Comparison of ENCODE assay signal across 10 cellular contexts in genomic region chr1:200905411-200906052, GRCh38. TPM values are rescaled to one million over a fixed set of nuclear protein-coding genes. Genes with fewer than 3 reads are reported as not detected.
DNase-seq lines count a peak whose midpoint lies in the region; ATAC-seq and TF ChIP-seq lines count a peak whose summit lies in the region.
"Had no signal": no experiment of that assay in that cellular context is flagged by ENCODE, and none has a peak within 500 bp of the region (broad histone marks: within the 10 kb centered on the region; RNA-seq: fewer than 3 reads in every experiment).

No MANE protein-coding gene starts in this region.

- H3K27ac ChIP-seq in trophoblast cell (ENCODE audit: low read depth, low read length) (peak overlapping the region; percentile 14), prostate gland (no peak overlapping the region), neural progenitor cell (no peak overlapping the region)

- H3K27me3 ChIP-seq in trophoblast cell (ENCODE audit: insufficient read depth, low read length) (no peaks in the 10 kb centered on the region), prostate gland (replicated peaks; ENCODE audit: insufficient read depth) (no peaks in the 10 kb centered on the region), neural progenitor cell (no peaks in the 10 kb centered on the region)

- ATAC-seq in GM18520 (IDR thresholded peaks at IDR 0.05; ENCODE audit: unreplicated experiment) (peak; percentile 57), HG02885 (IDR thresholded peaks at IDR 0.05; ENCODE audit: poor library complexity, unreplicated experiment) (peak; percentile 65)

- no peak overlapping the region for H2BK12ac ChIP-seq in trophoblast cell (ENCODE audit: low read length)

- no peak overlapping the region for H2AK5ac ChIP-seq in trophoblast cell (ENCODE audit: low read length)

- H3K4me1 Mint-ChIP-seq in activated CD4-positive, alpha-beta memory T cell treated with anti-CD3 and anti-CD28 coated beads for 36 hours (ENCODE audit: low read depth), result peaks cover 15% of the 10 kb centered on the region
- no peaks in the 10 kb centered on the region for H3K4me1 Mint-ChIP-seq in neural progenitor cell

- CTCF ChIA-PET in activated CD4-positive, alpha-beta memory T cell treated with anti-CD3 and anti-CD28 coated beads for 36 hours (lab: Charles Lee), result interaction anchor here (0.6 to 1.7 kb wide), 6 partner anchors 12 to 283 kb away, joined by 3 to 14 read pairs (median 3); no protein-coding TSS in a partner anchor

- POLR2A ChIA-PET in activated CD4-positive, alpha-beta memory T cell treated with anti-CD3 and anti-CD28 coated beads for 36 hours (lab: Charles Lee), result interaction anchor here (1.0 to 3.2 kb wide), 2 partner anchors 15 to 17 kb away, joined by 5 to 18 read pairs; no protein-coding TSS in a partner anchor

- no peak for TF ChIP-seq CTCF in prostate gland (IDR thresholded peaks at IDR 0.05)
- TF ChIP-seq CTCF in neural progenitor cell (IDR thresholded peaks at IDR 0.05), result no peak

- H4K12ac ChIP-seq in trophoblast cell (ENCODE audit: low read depth, low read length), result no peak overlapping the region

- intact Hi-C loops in activated CD4-positive, alpha-beta memory T cell treated with anti-CD3 and anti-CD28 coated beads for 36 hours (cut with micrococcal nuclease), result loop anchor here (1.0 to 2.0 kb wide), 4 partner anchors 16 to 39 kb away; no protein-coding TSS in a partner anchor
- intact Hi-C loops in prostate gland (cut with DNase I), result no loop called here

- H3K23ac ChIP-seq in trophoblast cell (ENCODE audit: low read length), result no peak overlapping the region

- peaks cover 2% of the 10 kb centered on the region for H3K79me1 ChIP-seq in trophoblast cell (ENCODE audit: low read length)

- DNase-seq in activated CD4-positive, alpha-beta memory T cell treated with anti-CD3 and anti-CD28 coated beads for 36 hours, result peak; percentile 68
- DNase-seq in trophoblast cell (peak; percentile 68 to 81), prostate gland (ENCODE audit: low spot score) (no peak), KG1 (lab: John Stamatoyannopoulos, UW) (no peak), neural progenitor cell (ENCODE audit: low spot score) (no peak), NCI-H345 treated with DMSO at 0.1 percent for 48 hours (lab: John Stamatoyannopoulos, UW; ENCODE audit: unreplicated experiment) (no peak)
- DNase-seq: activated B cell treated with CpG ODN at 0.5 μM for 24 hours had no signal

- H3K14ac ChIP-seq in trophoblast cell (ENCODE audit: low read length), result no peak overlapping the region

- H2AFZ ChIP-seq in trophoblast cell (ENCODE audit: insufficient read depth, low read length, poor library complexity), result no peak overlapping the region
- H2AFZ ChIP-seq in neural progenitor cell (replicated peaks), result no peak overlapping the region

- H2BK120ac ChIP-seq in trophoblast cell (ENCODE audit: insufficient read depth, low read length, poor library complexity), result no peak overlapping the region

- H3K27ac Mint-ChIP-seq in activated CD4-positive, alpha-beta memory T cell treated with anti-CD3 and anti-CD28 coated beads for 36 hours, result no peak overlapping the region
- no peak overlapping the region for H3K27ac Mint-ChIP-seq in neural progenitor cell
- H3K27ac Mint-ChIP-seq: activated B cell treated with CpG ODN at 0.5 μM for 24 hours had no signal

- no peak overlapping the region for H3K4ac ChIP-seq in trophoblast cell (ENCODE audit: low read depth, low read length)

- no CpG with 5 or more reads among the region's 4 CpGs for WGBS in trophoblast cell (ENCODE audit: extremely low coverage, insufficient coverage, insufficient read length)
- 68% methylated on average over 4 of the region's 4 CpGs for WGBS in prostate gland

- H3K4me3 ChIP-seq in trophoblast cell (ENCODE audit: low read depth, low read length) (no peak overlapping the region), prostate gland (no peak overlapping the region), neural progenitor cell (no peak overlapping the region)

- H3K9me3 ChIP-seq in trophoblast cell (ENCODE audit: insufficient read depth, low read depth, low read length) (peaks cover 2% of the 10 kb centered on the region), prostate gland (no peaks in the 10 kb centered on the region), neural progenitor cell (ENCODE audit: low read depth) (no peaks in the 10 kb centered on the region)

- no peaks in the 10 kb centered on the region for H3K9me3 Mint-ChIP-seq in activated CD4-positive, alpha-beta memory T cell treated with anti-CD3 and anti-CD28 coated beads for 36 hours
- H3K9me3 Mint-ChIP-seq in neural progenitor cell, result no peaks in the 10 kb centered on the region
- H3K9me3 Mint-ChIP-seq: activated B cell treated with CpG ODN at 0.5 μM for 24 hours had no signal

- H3K27me3 Mint-ChIP-seq in activated CD4-positive, alpha-beta memory T cell treated with anti-CD3 and anti-CD28 coated beads for 36 hours, result peaks cover 40% of the 10 kb centered on the region
- H3K27me3 Mint-ChIP-seq in neural progenitor cell (ENCODE audit: insufficient read depth, low read depth), result peaks cover 6% of the 10 kb centered on the region
- H3K27me3 Mint-ChIP-seq: activated B cell treated with CpG ODN at 0.5 μM for 24 hours had no signal

- TF ChIP-seq POLR2A in prostate gland (IDR thresholded peaks at IDR 0.05), result no peak

- H3K4me3 Mint-ChIP-seq in activated CD4-positive, alpha-beta memory T cell treated with anti-CD3 and anti-CD28 coated beads for 36 hours, result no peak overlapping the region
- H3K4me3 Mint-ChIP-seq in neural progenitor cell, result no peak overlapping the region
- H3K4me3 Mint-ChIP-seq: activated B cell treated with CpG ODN at 0.5 μM for 24 hours had no signal

- H2BK5ac ChIP-seq in trophoblast cell (ENCODE audit: low read depth, low read length, poor library complexity), result no peak overlapping the region

- H3K36me3 Mint-ChIP-seq in activated CD4-positive, alpha-beta memory T cell treated with anti-CD3 and anti-CD28 coated beads for 36 hours, result no peaks in the 10 kb centered on the region
- peaks cover 39% of the 10 kb centered on the region for H3K36me3 Mint-ChIP-seq in neural progenitor cell

- no peak overlapping the region for H4K91ac ChIP-seq in trophoblast cell (ENCODE audit: low read depth, low read length)

- no peaks in the 10 kb centered on the region for H3F3A ChIP-seq in neural progenitor cell (ENCODE audit: low read depth)

- H3K9ac ChIP-seq in trophoblast cell (ENCODE audit: low read length) (no peak overlapping the region), neural progenitor cell (no peak overlapping the region)

- peaks cover 44 to 60% of the 10 kb centered on the region in 2 experiments for H3K36me3 ChIP-seq in trophoblast cell (ENCODE audit: control insufficient read depth in 1 of 2, insufficient read depth in 2 of 2, low read length in 2 of 2)
- H3K36me3 ChIP-seq in prostate gland, result no peaks in the 10 kb centered on the region
- H3K36me3 ChIP-seq in neural progenitor cell, result peaks cover 8% of the 10 kb centered on the region

- no peak overlapping the region for H4K8ac ChIP-seq in trophoblast cell (ENCODE audit: low read depth, low read length)

- H3K18ac ChIP-seq in trophoblast cell (ENCODE audit: low read length), result no peak overlapping the region

- H3K4me2 ChIP-seq in trophoblast cell (ENCODE audit: low read length) (no peak overlapping the region), neural progenitor cell (no peak overlapping the region)

- H3K4me1 ChIP-seq in trophoblast cell (ENCODE audit: control insufficient read depth in 1 of 2, insufficient read depth in 2 of 2, low read length in 2 of 2) (peaks cover 20 to 28% of the 10 kb centered on the region in 2 experiments), prostate gland (replicated peaks) (no peaks in the 10 kb centered on the region), neural progenitor cell (no peaks in the 10 kb centered on the region)

- H3K79me2 ChIP-seq in trophoblast cell (ENCODE audit: control insufficient read depth, insufficient read depth, low read length, poor library complexity) (no peaks in the 10 kb centered on the region), neural progenitor cell (ENCODE audit: low read depth) (no peaks in the 10 kb centered on the region)

- H4K20me1 ChIP-seq in neural progenitor cell (ENCODE audit: low read depth), result no peaks in the 10 kb centered on the region

RNA-seq across cellular contexts. Expression of gene INAVA, which starts 10.8 kb away (rescaled TPM):
- not detected for total RNA-seq in activated CD4-positive, alpha-beta memory T cell treated with anti-CD3 and anti-CD28 coated beads for 36 hours
- 28.5 and 30.7 TPM in 2 replicates for polyA plus RNA-seq in trophoblast cell (2013)
- total RNA-seq in prostate gland (10 to 100 TPM in 1 of 2 donors, 1 to 10 TPM in 1; 7.4 to 27.1 TPM), neural progenitor cell (ENCODE audit: low replicate concordance) (23.7 and 63.1 TPM in 2 replicates)

RNA-seq across cellular contexts. Expression of gene GPR25, which starts 32.8 kb away (rescaled TPM):
- total RNA-seq in activated CD4-positive, alpha-beta memory T cell treated with anti-CD3 and anti-CD28 coated beads for 36 hours, result not detected
- 0.08 and 0.10 TPM in 2 replicates for polyA plus RNA-seq in trophoblast cell (2013)
- total RNA-seq in prostate gland (1 to 10 TPM in 1 of 2 donors, not detected in 1; 1.2 TPM), neural progenitor cell (ENCODE audit: low replicate concordance) (not detected in 2 replicates)
- total RNA-seq: H1 had no signal
- polyA plus RNA-seq: H1 had no signal

Comparison
In these comparisons a context has a peak if more than half of its experiments do, and no peak if none do; other contexts are left out.
1. DNase-seq: peak in activated CD4-positive, alpha-beta memory T cell treated with anti-CD3 and anti-CD28 coated beads for 36 hours (single experiment) and trophoblast cell (2 of 2); none in prostate gland (single experiment), KG1 (single experiment), neural progenitor cell (single experiment) and NCI-H345 treated with DMSO at 0.1 percent for 48 hours (single experiment).
2. RNA of gene INAVA, which starts 10.8 kb away (total RNA-seq): 7.4 to 27.1 TPM in prostate gland and 23.7 to 63.1 TPM in neural progenitor cell; not detected in activated CD4-positive, alpha-beta memory T cell treated with anti-CD3 and anti-CD28 coated beads for 36 hours; every median in the first group is over 4 times any median in the second.